Comparison of ENCODE assay signal across 11 cellular contexts in genomic region chr2:73999881-74000597, GRCh38. TPM values are rescaled to one million over a fixed set of nuclear protein-coding genes. Genes with fewer than 3 reads are reported as not detected.
DNase-seq lines count a peak whose midpoint lies in the region; ATAC-seq, FAIRE-seq and TF ChIP-seq lines count a peak whose summit lies in the region.
"Had no signal": no experiment of that assay in that cellular context is flagged by ENCODE, and none has a peak within 500 bp of the region (broad histone marks: within the 10 kb centered on the region; RNA-seq: fewer than 3 reads in every experiment).

No MANE protein-coding gene starts in this region.

- H3K27me3 ChIP-seq in thyroid gland = no peaks in the 10 kb centered on the region
- H3K27me3 ChIP-seq: adrenal gland had no signal

- intact Hi-C loops in left colon (cut with DNase I, micrococcal nuclease) = no loop called here
- intact Hi-C loops in thyroid gland (cut with DNase I) = loop anchor here (10.0 kb wide), 1 partner anchor 75 kb away; the partner anchor contains the start of gene DGUOK

- TF ChIP-seq POLR2A in thyroid gland (IDR thresholded peaks at IDR 0.05) = no peak

- no peak overlapping the region for H3K4me3 ChIP-seq in thyroid gland (replicated peaks in 1 of 3)
- H3K4me3 ChIP-seq: adrenal gland, HAP-1 had no signal

- FAIRE-seq in HTR-8/SVneo (lab: Jason Lieb, UNC) = no peak

- TF ChIP-seq CTCF in VCaP (conservative IDR thresholded peaks at IDR 0.05) (no peak), thyroid gland (IDR thresholded peaks at IDR 0.05) (no peak)

- ATAC-seq in left colon (peak; percentile 69), HG02884 (IDR thresholded peaks at IDR 0.05; ENCODE audit: unreplicated experiment) (no peak), HG02763 (IDR thresholded peaks at IDR 0.05; ENCODE audit: unreplicated experiment) (no peak)

- no peaks in the 10 kb centered on the region for H3K9me3 ChIP-seq in thyroid gland
- H3K9me3 ChIP-seq: adrenal gland, HAP-1 had no signal

- 22 to 29% methylated on average over 10 of the region's 10 CpGs for WGBS in thyroid gland, 2 donors

- peak; percentile 55 for DNase-seq in activated effector memory CD4-positive, alpha-beta T cell treated with anti-CD3 and anti-CD28 coated beads, Interleukin-2, amount 50 U/mL, for 16 hours
- no peak for DNase-seq in activated effector memory CD4-positive, alpha-beta T cell treated with Interleukin-2 at 50 U/mL for 16 hours
- peak; percentile 38 to 58 for DNase-seq in left colon
- peak; percentile 43 to 61 for DNase-seq in thyroid gland
- no peak for DNase-seq in HTR-8/SVneo (ENCODE audit: insufficient read length, low spot score)
- DNase-seq: adrenal gland, C1 segment of cervical spinal cord had no signal

- H3K36me3 ChIP-seq in thyroid gland = no peaks in the 10 kb centered on the region
- H3K36me3 ChIP-seq: adrenal gland, HAP-1 had no signal

- H3K4me1 ChIP-seq in thyroid gland = peaks cover 25 to 35% of the 10 kb centered on the region in 2 donors
- H3K4me1 ChIP-seq: HAP-1 had no signal

- H3K27ac ChIP-seq in VCaP (peak overlapping the region; percentile 34), thyroid gland (no peak overlapping the region)
- H3K27ac ChIP-seq: adrenal gland had no signal

RNA-seq across cellular contexts. Expression of gene TET3, which starts 15.3 kb away (rescaled TPM):
- total RNA-seq in left colon = 10 to 100 TPM; 21.0 to 29.4 TPM
- total RNA-seq in thyroid gland = 10 to 100 TPM in 1 of 4 donors, 1 to 10 TPM in 3; 6.4 to 10.8 (median 7.5) TPM

Comparison
In these comparisons a context has a peak if more than half of its experiments do, and no peak if none do; other contexts are left out.
1. DNase-seq: peak in activated effector memory CD4-positive, alpha-beta T cell treated with anti-CD3 and anti-CD28 coated beads, Interleukin-2, amount 50 U/mL, for 16 hours (single experiment), left colon (2 of 2) and thyroid gland (2 of 2); none in activated effector memory CD4-positive, alpha-beta T cell treated with Interleukin-2 at 50 U/mL for 16 hours (single experiment) and HTR-8/SVneo (single experiment).